ENCODE assay signal across 8 cellular contexts in genomic region chr1:43946244-43947060, GRCh38. TPM values are rescaled to one million over a fixed set of nuclear protein-coding genes. Genes with fewer than 3 reads are reported as not detected.
DNase-seq lines count a peak whose midpoint lies in the region; ATAC-seq lines count a peak whose summit lies in the region.

A gene with protein sequence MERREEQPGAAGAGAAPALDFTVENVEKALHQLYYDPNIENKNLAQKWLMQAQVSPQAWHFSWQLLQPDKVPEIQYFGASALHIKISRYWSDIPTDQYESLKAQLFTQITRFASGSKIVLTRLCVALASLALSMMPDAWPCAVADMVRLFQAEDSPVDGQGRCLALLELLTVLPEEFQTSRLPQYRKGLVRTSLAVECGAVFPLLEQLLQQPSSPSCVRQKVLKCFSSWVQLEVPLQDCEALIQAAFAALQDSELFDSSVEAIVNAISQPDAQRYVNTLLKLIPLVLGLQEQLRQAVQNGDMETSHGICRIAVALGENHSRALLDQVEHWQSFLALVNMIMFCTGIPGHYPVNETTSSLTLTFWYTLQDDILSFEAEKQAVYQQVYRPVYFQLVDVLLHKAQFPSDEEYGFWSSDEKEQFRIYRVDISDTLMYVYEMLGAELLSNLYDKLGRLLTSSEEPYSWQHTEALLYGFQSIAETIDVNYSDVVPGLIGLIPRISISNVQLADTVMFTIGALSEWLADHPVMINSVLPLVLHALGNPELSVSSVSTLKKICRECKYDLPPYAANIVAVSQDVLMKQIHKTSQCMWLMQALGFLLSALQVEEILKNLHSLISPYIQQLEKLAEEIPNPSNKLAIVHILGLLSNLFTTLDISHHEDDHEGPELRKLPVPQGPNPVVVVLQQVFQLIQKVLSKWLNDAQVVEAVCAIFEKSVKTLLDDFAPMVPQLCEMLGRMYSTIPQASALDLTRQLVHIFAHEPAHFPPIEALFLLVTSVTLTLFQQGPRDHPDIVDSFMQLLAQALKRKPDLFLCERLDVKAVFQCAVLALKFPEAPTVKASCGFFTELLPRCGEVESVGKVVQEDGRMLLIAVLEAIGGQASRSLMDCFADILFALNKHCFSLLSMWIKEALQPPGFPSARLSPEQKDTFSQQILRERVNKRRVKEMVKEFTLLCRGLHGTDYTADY (plus strand): TSS chr1:43946950. CDS start chr1:43947601, 651 bp downstream.

- DNase-seq in Ammon's horn (ENCODE audit: low spot score) (peak; percentile 98), NCI-H446 (lab: John Stamatoyannopoulos, UW) (peak; percentile 93 to 98), cerebellum (ENCODE audit: low spot score) (peak; percentile 96), kidney glomerular epithelial cell (lab: John Stamatoyannopoulos, UW) (peak; percentile 91)
- DNase-seq in activated CD4-positive, alpha-beta T cell treated with anti-CD3 and anti-CD28 coated beads for 1 hour, result peak; percentile 91
- peak; percentile 80 to 91 for DNase-seq in stimulated activated CD4-positive, alpha-beta T cell treated with anti-CD3 and anti-CD28 coated beads, Interleukin-1b, Interleukin-23, amount 100 ng/mL, for 1 hour (ENCODE audit: low read depth in 2 of 2)

- ATAC-seq in GM19035 (IDR thresholded peaks at IDR 0.05; ENCODE audit: unreplicated experiment), result peak; percentile 87
- peak; percentile 93 for ATAC-seq in HG03354 (IDR thresholded peaks at IDR 0.05; ENCODE audit: poor library complexity, severe bottlenecking, unreplicated experiment)

RNA-seq across cellular contexts. Expression of the gene that starts here (rescaled TPM):
- total RNA-seq in cerebellum, result 14.0 TPM

Comparison
In these comparisons a context has a peak if more than half of its experiments do, and no peak if none do; other contexts are left out.
1. Peak in every context shown above with its lines: DNase-seq and ATAC-seq.